Comparison of ENCODE assay signal across 1 cellular context in the genomic region with DNA sequence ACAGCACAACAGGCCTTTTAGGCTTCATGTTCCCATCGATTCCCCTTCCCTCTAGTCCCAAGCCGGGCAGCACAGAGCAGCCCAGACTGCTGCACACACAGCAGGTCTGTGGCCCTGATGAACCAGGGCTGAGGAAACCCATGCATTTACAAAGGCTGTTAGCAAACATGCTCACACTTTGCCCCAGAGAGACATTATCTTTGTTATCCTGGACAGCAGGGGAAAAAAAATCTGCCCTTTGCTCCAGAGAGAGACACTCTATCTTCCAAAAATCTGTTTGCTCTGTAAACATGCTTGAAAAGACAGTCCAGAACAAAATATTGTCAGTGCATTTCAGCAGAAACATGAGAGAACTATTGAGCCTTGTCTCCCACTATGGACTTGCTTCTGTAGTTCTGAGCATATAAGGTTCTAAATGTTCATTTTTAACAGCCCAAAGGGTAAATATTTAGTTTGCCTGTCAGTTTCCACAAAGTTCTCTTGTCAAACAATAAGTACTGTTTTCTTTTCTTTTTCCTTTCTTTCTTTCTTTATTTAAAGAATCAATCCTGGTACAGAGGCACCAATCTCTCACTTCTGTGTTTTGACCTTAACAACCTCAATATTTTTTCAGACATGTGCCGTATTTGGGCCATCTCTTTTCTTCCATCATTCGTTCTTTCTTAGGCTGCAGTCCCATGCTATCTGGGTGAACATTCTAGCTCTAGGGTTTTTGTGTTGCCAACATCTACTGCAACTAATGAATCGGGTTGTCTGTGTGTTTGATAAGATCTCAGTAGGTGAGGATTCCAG.
TF ChIP-seq lines count a peak whose summit lies in the region.

No MANE protein-coding gene starts in this region.

TF ChIP-seq in liver, 16 proteins besides CTCF, POLR2A, EP300 and RAD21 (continued from another document):
- peak; percentile 49 for TF ChIP-seq NR2F2 (IDR thresholded peaks at IDR 0.05)
- TF ChIP-seq HNF4G (IDR thresholded peaks at IDR 0.05), result peak; percentile 89
- peak; percentile 99 for TF ChIP-seq FOXA2 (IDR thresholded peaks at IDR 0.05)
- peak; percentile 79 to 91 for TF ChIP-seq JUND (IDR thresholded peaks at IDR 0.05)
- TF ChIP-seq, protein P1, sequence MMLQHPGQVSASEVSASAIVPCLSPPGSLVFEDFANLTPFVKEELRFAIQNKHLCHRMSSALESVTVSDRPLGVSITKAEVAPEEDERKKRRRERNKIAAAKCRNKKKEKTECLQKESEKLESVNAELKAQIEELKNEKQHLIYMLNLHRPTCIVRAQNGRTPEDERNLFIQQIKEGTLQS (IDR thresholded peaks at IDR 0.05), result peak; percentile 44
- TF ChIP-seq, protein P2, sequence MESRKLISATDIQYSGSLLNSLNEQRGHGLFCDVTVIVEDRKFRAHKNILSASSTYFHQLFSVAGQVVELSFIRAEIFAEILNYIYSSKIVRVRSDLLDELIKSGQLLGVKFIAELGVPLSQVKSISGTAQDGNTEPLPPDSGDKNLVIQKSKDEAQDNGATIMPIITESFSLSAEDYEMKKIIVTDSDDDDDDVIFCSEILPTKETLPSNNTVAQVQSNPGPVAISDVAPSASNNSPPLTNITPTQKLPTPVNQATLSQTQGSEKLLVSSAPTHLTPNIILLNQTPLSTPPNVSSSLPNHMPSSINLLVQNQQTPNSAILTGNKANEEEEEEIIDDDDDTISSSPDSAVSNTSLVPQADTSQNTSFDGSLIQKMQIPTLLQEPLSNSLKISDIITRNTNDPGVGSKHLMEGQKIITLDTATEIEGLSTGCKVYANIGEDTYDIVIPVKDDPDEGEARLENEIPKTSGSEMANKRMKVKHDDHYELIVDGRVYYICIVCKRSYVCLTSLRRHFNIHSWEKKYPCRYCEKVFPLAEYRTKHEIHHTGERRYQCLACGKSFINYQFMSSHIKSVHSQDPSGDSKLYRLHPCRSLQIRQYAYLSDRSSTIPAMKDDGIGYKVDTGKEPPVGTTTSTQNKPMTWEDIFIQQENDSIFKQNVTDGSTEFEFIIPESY (IDR thresholded peaks at IDR 0.05), result peak; percentile 88
